ENCODE assay signal across 12 cellular contexts in the genomic region with DNA sequence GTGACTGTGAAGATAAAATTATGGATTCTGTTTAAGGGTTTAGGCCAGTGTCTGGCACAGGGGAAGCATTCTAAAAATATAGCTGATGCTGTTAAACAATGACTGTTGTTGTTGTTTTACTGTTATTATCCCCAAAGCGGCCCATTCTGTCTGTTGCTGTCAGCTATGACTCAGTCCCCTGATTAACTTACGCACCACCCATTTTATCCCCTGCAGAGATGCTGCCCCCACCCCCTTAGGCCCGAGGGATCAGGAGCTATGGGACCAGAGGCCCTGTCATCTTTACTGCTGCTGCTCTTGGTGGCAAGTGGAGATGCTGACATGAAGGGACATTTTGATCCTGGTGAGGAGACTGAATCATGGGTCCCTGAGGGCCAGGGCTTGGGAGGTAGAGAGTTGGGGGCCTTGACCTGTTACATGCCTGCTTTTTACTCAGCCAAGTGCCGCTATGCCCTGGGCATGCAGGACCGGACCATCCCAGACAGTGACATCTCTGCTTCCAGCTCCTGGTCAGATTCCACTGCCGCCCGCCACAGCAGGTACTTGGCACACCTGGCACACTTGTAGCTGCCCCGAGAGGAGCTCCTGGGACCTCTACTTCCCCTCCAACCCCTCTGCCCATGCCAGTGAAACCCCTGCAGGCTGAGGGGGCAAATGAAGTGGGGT. TPM values are rescaled to one million over a fixed set of nuclear protein-coding genes. Genes with fewer than 3 reads are reported as not detected.
A peak's percentile ranks its signal among the peaks of the same experiment; 100 is the strongest.
DNase-seq lines count a peak whose midpoint lies in the region; ATAC-seq, FAIRE-seq and TF ChIP-seq lines count a peak whose summit lies in the region.
"Had no signal": no experiment of that assay in that cellular context is flagged by ENCODE, and none has a peak within 500 bp of the region (broad histone marks: within the 10 kb centered on the region; RNA-seq: fewer than 3 reads in every experiment).

No MANE protein-coding gene starts in this region.

- no peak for TF ChIP-seq RAD21 in SK-N-SH (IDR thresholded peaks at IDR 0.05; ENCODE audit: low read length)
- TF ChIP-seq RAD21 in K562 (CRISPR knock-in tag; conservative IDR thresholded peaks at IDR 0.05 in 1 of 2, IDR thresholded peaks at IDR 0.05 in 1 of 2), result no peak

- H3K4me3 Mint-ChIP-seq in T-helper 17 cell, result no peak overlapping the region
- H3K4me3 Mint-ChIP-seq in natural killer cell treated with Interleukin-12 subunit alpha and Interleukin-12 subunit beta and Interleukin-15 and Interleukin-18, amount 100 ng/mL, for 72 hours, result no peak overlapping the region

- H3K36me3 Mint-ChIP-seq in T-helper 17 cell (ENCODE audit: low read depth), result peaks cover 9% of the 10 kb centered on the region
- H3K36me3 Mint-ChIP-seq in natural killer cell treated with Interleukin-12 subunit alpha and Interleukin-12 subunit beta and Interleukin-15 and Interleukin-18, amount 100 ng/mL, for 72 hours, result no peaks in the 10 kb centered on the region

- H3K4me1 ChIP-seq in SK-N-SH (ENCODE audit: control insufficient read depth in 1 of 2, insufficient read depth in 2 of 2, low read depth in 1 of 2, low read length in 1 of 2), result peaks cover 20 to 32% of the 10 kb centered on the region in 2 experiments; a peak in 3 of 4 replicates
- H3K4me1 ChIP-seq in K562 (replicated peaks in 1 of 2; ENCODE audit: control insufficient read depth in 2 of 2, insufficient read depth in 2 of 2, low read length in 2 of 2), result peaks cover 31 to 51% of the 10 kb centered on the region in 2 experiments
- H3K4me1 ChIP-seq in suprapubic skin, result peaks cover 64% of the 10 kb centered on the region

- H4K20me1 ChIP-seq in SK-N-SH (ENCODE audit: insufficient read depth) (no peaks in the 10 kb centered on the region), K562 (replicated peaks; ENCODE audit: control insufficient read depth, insufficient read depth, low read length) (peaks cover 9% of the 10 kb centered on the region; the same call in 1 of the 2 replicates)

- TF ChIP-seq EP300 in SK-N-SH (IDR thresholded peaks at IDR 0.05; ENCODE audit: borderline replicate concordance in 1 of 2, low read depth in 1 of 2, low read length in 1 of 2) (no peak), K562 (IDR thresholded peaks at IDR 0.05; ENCODE audit: low read length) (no peak), suprapubic skin (IDR thresholded peaks at IDR 0.05) (no peak)

- TF ChIP-seq CTCF in SK-N-SH (IDR thresholded peaks at IDR 0.05) (no peak), K562 (IDR thresholded peaks at IDR 0.05 in 2 of 3, conservative IDR thresholded peaks at IDR 0.05 in 1 of 3; ENCODE audit: insufficient read depth in 2 of 3, low read depth in 1 of 3, low read length in 3 of 3) (no peak), suprapubic skin (IDR thresholded peaks at IDR 0.05) (no peak)

- H3K9me3 ChIP-seq in SK-N-SH (no peaks in the 10 kb centered on the region), K562 (replicated peaks; ENCODE audit: control insufficient read depth, insufficient read depth, low read depth, low read length) (no peaks in the 10 kb centered on the region), suprapubic skin (no peaks in the 10 kb centered on the region), T-helper 17 cell (ENCODE audit: control insufficient read depth, low read length, poor library complexity, severe bottlenecking) (no peaks in the 10 kb centered on the region)

- peaks cover 16% of the 10 kb centered on the region for H3F3A ChIP-seq in SK-N-SH (replicated peaks; ENCODE audit: insufficient read depth)

- POLR2A ChIA-PET in SK-N-SH (lab: Yijun Ruan, JAX), result no interaction called here
- POLR2A ChIA-PET in K562 (lab: Yijun Ruan, JAX), result interaction anchor here (0.5 to 1.0 kb wide), 5 partner anchors 9 to 274 kb away, joined by 3 to 5 read pairs (median 5); no protein-coding TSS in a partner anchor

- 45% methylated on average over 3 of the region's 8 CpGs for WGBS in SK-N-SH (ENCODE audit: low lambda C conversion rate)
- WGBS in K562 (ENCODE audit: insufficient coverage, low coverage, missing lambda C conversion rate), result 65% methylated on average over 8 of the region's 8 CpGs
- WGBS in suprapubic skin, result 71% methylated on average over 5 of the region's 8 CpGs

- DNase-seq in SK-N-SH (peak; percentile 33), K562 (ENCODE audit: extremely low read depth in 1 of 4, low spot score in 3 of 4) (peak; percentile 58 to 78 (median 73)), iris pigment epithelial cell (ENCODE audit: low read depth) (peak; percentile 79), suprapubic skin (ENCODE audit: low spot score in 2 of 2) (no peak), NCI-H2029 (lab: John Stamatoyannopoulos, UW) (no peak), T-helper 17 cell (no peak)
- DNase-seq in natural killer cell treated with Interleukin-12 subunit alpha and Interleukin-12 subunit beta and Interleukin-15 and Interleukin-18, amount 100 ng/mL, for 72 hours (ENCODE audit: low spot score), result no peak
- DNase-seq: activated CD8-positive, alpha-beta memory T cell treated with anti-CD3 and anti-CD28 coated beads, Interleukin-2, amount 50 U/mL, for 48 hours had no signal

- H2AFZ ChIP-seq in SK-N-SH (ENCODE audit: low read depth), result no peak overlapping the region
- no peak overlapping the region for H2AFZ ChIP-seq in K562 (ENCODE audit: low read depth, low read length)

- H3K27ac Mint-ChIP-seq in T-helper 17 cell, result no peak overlapping the region
- no peak overlapping the region for H3K27ac Mint-ChIP-seq in natural killer cell treated with Interleukin-12 subunit alpha and Interleukin-12 subunit beta and Interleukin-15 and Interleukin-18, amount 100 ng/mL, for 72 hours

- no peaks in the 10 kb centered on the region for H3K27me3 ChIP-seq in SK-N-SH (ENCODE audit: insufficient read depth)
- no peaks in the 10 kb centered on the region for H3K27me3 ChIP-seq in K562 (ENCODE audit: control insufficient read depth in 2 of 2, insufficient read depth in 2 of 2, low read length in 2 of 2)
- H3K27me3 ChIP-seq in suprapubic skin, result no peaks in the 10 kb centered on the region

- H3K4me3 ChIP-seq in SK-N-SH (ENCODE audit: low read depth in 2 of 2, low read length in 1 of 2) (peak overlapping the region in 1 of 2 experiments; percentile 10; a peak in 1 of 4 replicates), K562 (no peak overlapping the region), suprapubic skin (no peak overlapping the region)

- H3K4me1 Mint-ChIP-seq in T-helper 17 cell, result peaks cover 19% of the 10 kb centered on the region
- peaks cover 8 to 14% of the 10 kb centered on the region in 2 donors for H3K4me1 Mint-ChIP-seq in natural killer cell treated with Interleukin-12 subunit alpha and Interleukin-12 subunit beta and Interleukin-15 and Interleukin-18, amount 100 ng/mL, for 72 hours (ENCODE audit: low read depth in 2 of 2)

- peaks cover 3% of the 10 kb centered on the region for H3K9me1 ChIP-seq in K562 (ENCODE audit: control insufficient read depth, insufficient read depth, low read length)

- H3K27ac ChIP-seq in SK-N-SH (ENCODE audit: low read depth in 2 of 2, low read length in 1 of 2) (peak overlapping the region; percentile 34 to 83; a peak in 3 of 4 replicates), K562 (ENCODE audit: extremely low read depth, low read depth, low read length) (no peak overlapping the region), suprapubic skin (peak overlapping the region; percentile 5)
- H3K27ac ChIP-seq: 22Rv1 had no signal

- H3K9ac ChIP-seq in SK-N-SH, result peak overlapping the region; percentile 24; the same call in 1 of the 2 replicates
- H3K9ac ChIP-seq in K562 (ENCODE audit: insufficient read depth in 1 of 2, low read depth in 2 of 2, low read length in 2 of 2), result peak overlapping the region in 1 of 2 experiments; percentile 66; a peak in 2 of 4 replicates

- H3K27me3 Mint-ChIP-seq in T-helper 17 cell, result peaks cover 13% of the 10 kb centered on the region
- peaks cover 0 to 11% of the 10 kb centered on the region in 2 donors for H3K27me3 Mint-ChIP-seq in natural killer cell treated with Interleukin-12 subunit alpha and Interleukin-12 subunit beta and Interleukin-15 and Interleukin-18, amount 100 ng/mL, for 72 hours

- H3K4me2 ChIP-seq in SK-N-SH (peak overlapping the region; percentile 99), K562 (ENCODE audit: insufficient read depth, low read length) (no peak overlapping the region)

- no peaks in the 10 kb centered on the region for H3K9me2 ChIP-seq in SK-N-SH

- intact Hi-C loops in K562 (cut with micrococcal nuclease), result no loop called here

- no TSS peak for BruUV-seq in K562 (replicated peaks; lab: Mats Ljungman, UMichigan)

- no peak for ATAC-seq in SK-N-SH treated with all-trans-retinoic acid at 6 μM for 48 hours
- no peak for ATAC-seq in K562
- no peak for ATAC-seq in T-helper 17 cell
- ATAC-seq in natural killer cell treated with Interleukin-12 subunit alpha and Interleukin-12 subunit beta and Interleukin-15 and Interleukin-18, amount 100 ng/mL, for 72 hours, result no peak

- TF ChIP-seq POLR2A in K562 (conservative IDR thresholded peaks at IDR 0.05) (no peak), suprapubic skin (IDR thresholded peaks at IDR 0.05) (no peak)

- no peaks in the 10 kb centered on the region for H3K9me3 Mint-ChIP-seq in natural killer cell treated with Interleukin-12 subunit alpha and Interleukin-12 subunit beta and Interleukin-15 and Interleukin-18, amount 100 ng/mL, for 72 hours

- H3K79me2 ChIP-seq in SK-N-SH (ENCODE audit: insufficient read depth) (peaks cover 62% of the 10 kb centered on the region), K562 (ENCODE audit: control insufficient read depth, insufficient read depth, low read length) (peaks cover 43% of the 10 kb centered on the region)

- in situ Hi-C loops in K562 (cut with MboI), result no loop called here

- CTCF ChIA-PET in SK-N-SH (lab: Yijun Ruan, JAX), result interaction anchor here (1.2 to 2.3 kb wide), 6 partner anchors 11 to 347 kb away, joined by 3 to 14 read pairs (median 6); a partner anchor contains a TSS
- CTCF ChIA-PET in K562 (lab: Yijun Ruan, JAX; ENCODE audit: low intra/inter-chr PET ratio), result no interaction called here

- peaks cover 9 to 32% of the 10 kb centered on the region in 2 experiments for H3K36me3 ChIP-seq in SK-N-SH (replicated peaks in 1 of 2; ENCODE audit: control insufficient read depth in 1 of 2, insufficient read depth in 2 of 2, low read length in 1 of 2)
- H3K36me3 ChIP-seq in K562 (ENCODE audit: control insufficient read depth, insufficient read depth, low read length), result peaks cover 48% of the 10 kb centered on the region
- peaks cover 48% of the 10 kb centered on the region for H3K36me3 ChIP-seq in suprapubic skin

- FAIRE-seq in K562 (lab: Jason Lieb, UNC), result peak; percentile 75
- FAIRE-seq: colon had no signal

RNA-seq across cellular contexts. Expression of a gene that starts 4.3 kb away (rescaled TPM):
- 40.2 and 52.8 TPM in 2 replicates for polyA plus RNA-seq in SK-N-SH (2012; rRNA removed)
- 32.1 and 42.6 TPM in 2 replicates for polyA plus RNA-seq in SK-N-SH (2012; cell fraction: cytosol; rRNA removed)
- polyA plus RNA-seq in SK-N-SH (2012; cell fraction: nucleus; rRNA removed), result 82.7 and 101 TPM in 2 replicates
- 77.6 and 145 TPM in 2 replicates for total RNA-seq in K562 (2011; cell fraction: chromatin; rRNA removed; ENCODE audit: low replicate concordance)
- 121 and 123 TPM in 2 replicates for total RNA-seq in K562 (2011; cell fraction: nucleolus; rRNA removed)
- total RNA-seq in K562 (2011; cell fraction: nucleoplasm; rRNA removed), result 99.0 and 108 TPM in 2 replicates
- total RNA-seq in K562 (2014; rRNA removed), result 19.9 and 27.1 TPM in 2 replicates
- 10.5 and 12.2 TPM in 2 replicates for total RNA-seq in K562 (2014; rRNA removed; fragmentation: Illumina TruSeq; extraction: Trizol)
- 10.0 and 11.1 TPM in 2 replicates for total RNA-seq in K562 (2015; rRNA removed; fragmentation: Illumina TruSeq; extraction: Trizol)
- total RNA-seq in K562 (2021), result 42.9 and 44.6 TPM in 2 replicates
- polyA plus RNA-seq in K562 (2011; rRNA removed), result 11.2 and 19.0 TPM in 2 replicates
- 17.3 and 19.2 TPM in 2 replicates for polyA plus RNA-seq in K562 (2011; cell fraction: cytosol; rRNA removed)
- polyA plus RNA-seq in K562 (2011; cell fraction: nucleus; rRNA removed), result 47.9 and 67.4 TPM in 2 replicates
- 25.5 and 32.6 TPM in 2 replicates for polyA plus RNA-seq in K562 (2012)
- polyA plus RNA-seq in K562 (2014; fragmentation: Illumina TruSeq; extraction: Trizol), result 16.0 and 19.8 TPM in 2 replicates
- 1 to 10 TPM; 1.4 to 1.6 TPM for polyA plus RNA-seq in K562 (2014; fragmentation: Nextera tagmentation; extraction: Ambion mirVana)
- 19.3 and 20.2 TPM in 2 replicates for polyA plus RNA-seq in K562 (2014; rRNA removed)
- 16.3 and 21.0 TPM in 2 replicates for polyA minus RNA-seq in K562 (2011; rRNA and poly(A)+ RNA removed)
- 26.3 and 45.5 TPM in 2 replicates for polyA minus RNA-seq in K562 (2011; cell fraction: cytosol; rRNA and poly(A)+ RNA removed)
- 27.9 and 41.7 TPM in 2 replicates for polyA minus RNA-seq in K562 (2011; cell fraction: nucleus; rRNA and poly(A)+ RNA removed)
- total RNA-seq in suprapubic skin, result 100 to 1,000 TPM; 161 to 210 (median 188) TPM
- total RNA-seq in T-helper 17 cell, result 1 to 10 TPM; 1.8 to 5.6 TPM
- 1 to 10 TPM; 2.9 to 7.4 TPM for total RNA-seq in natural killer cell treated with Interleukin-12 subunit alpha and Interleukin-12 subunit beta and Interleukin-15 and Interleukin-18, amount 100 ng/mL, for 72 hours

RNA-seq across cellular contexts. Expression of a gene that starts 19.4 kb away (rescaled TPM):
- polyA plus RNA-seq in SK-N-SH (2012; rRNA removed) (30.7 and 34.9 TPM in 2 replicates), K562 (2011; rRNA removed) (60.1 and 75.6 TPM in 2 replicates), K562 (2014; fragmentation: Illumina TruSeq; extraction: Trizol) (57.1 and 76.3 TPM in 2 replicates), K562 (2014; fragmentation: Nextera tagmentation; extraction: Ambion mirVana) (1 to 10 TPM; 3.6 to 5.2 TPM), K562 (2014; rRNA removed) (86.1 and 95.0 TPM in 2 replicates)
- 17.5 and 22.3 TPM in 2 replicates for polyA plus RNA-seq in SK-N-SH (2012; cell fraction: cytosol; rRNA removed)
- polyA plus RNA-seq in SK-N-SH (2012; cell fraction: nucleus; rRNA removed), result 116 and 138 TPM in 2 replicates
- total RNA-seq in K562 (2011; cell fraction: chromatin; rRNA removed; ENCODE audit: low replicate concordance), result 228 and 428 TPM in 2 replicates
- total RNA-seq in K562 (2011; cell fraction: nucleolus; rRNA removed), result 202 and 247 TPM in 2 replicates
- 179 and 226 TPM in 2 replicates for total RNA-seq in K562 (2011; cell fraction: nucleoplasm; rRNA removed)
- total RNA-seq in K562 (2014; rRNA removed) (30.5 and 55.3 TPM in 2 replicates), K562 (2014; rRNA removed; fragmentation: Illumina TruSeq; extraction: Trizol) (36.1 and 39.6 TPM in 2 replicates), K562 (2015; rRNA removed; fragmentation: Illumina TruSeq; extraction: Trizol) (38.3 and 38.6 TPM in 2 replicates), K562 (2021) (70.6 and 80.5 TPM in 2 replicates), suprapubic skin (10 to 100 TPM; 10.5 to 33.5 (median 11.3) TPM), T-helper 17 cell (10 to 100 TPM; 11.6 to 19.7 TPM)
- 57.7 and 65.7 TPM in 2 replicates for polyA plus RNA-seq in K562 (2011; cell fraction: cytosol; rRNA removed)
- 584 and 671 TPM in 2 replicates for polyA plus RNA-seq in K562 (2011; cell fraction: nucleus; rRNA removed)
- 66.1 and 69.0 TPM in 2 replicates for polyA plus RNA-seq in K562 (2012)
- polyA minus RNA-seq in K562 (2011; rRNA and poly(A)+ RNA removed), result 37.2 and 37.6 TPM in 2 replicates
- polyA minus RNA-seq in K562 (2011; cell fraction: cytosol; rRNA and poly(A)+ RNA removed), result 16.6 and 20.2 TPM in 2 replicates
- polyA minus RNA-seq in K562 (2011; cell fraction: nucleus; rRNA and poly(A)+ RNA removed), result 60.9 and 104 TPM in 2 replicates
- total RNA-seq in natural killer cell treated with Interleukin-12 subunit alpha and Interleukin-12 subunit beta and Interleukin-15 and Interleukin-18, amount 100 ng/mL, for 72 hours, result 10 to 100 TPM; 29.4 to 49.5 TPM

RNA-seq across cellular contexts. Expression of a gene that starts 25.4 kb away (rescaled TPM):
- polyA plus RNA-seq in SK-N-SH (2012; rRNA removed) (31.2 TPM in 2 replicates), K562 (2011; rRNA removed) (35.1 and 56.2 TPM in 2 replicates), K562 (2014; fragmentation: Illumina TruSeq; extraction: Trizol) (28.3 and 29.9 TPM in 2 replicates), K562 (2014; fragmentation: Nextera tagmentation; extraction: Ambion mirVana) (1 to 10 TPM; 1.6 to 2.3 TPM), K562 (2014; rRNA removed) (44.8 and 53.6 TPM in 2 replicates)
- 10.5 and 13.7 TPM in 2 replicates for polyA plus RNA-seq in SK-N-SH (2012; cell fraction: cytosol; rRNA removed)
- 139 and 142 TPM in 2 replicates for polyA plus RNA-seq in SK-N-SH (2012; cell fraction: nucleus; rRNA removed)
- total RNA-seq in K562 (2011; cell fraction: chromatin; rRNA removed; ENCODE audit: low replicate concordance), result 134 and 271 TPM in 2 replicates
- 116 and 125 TPM in 2 replicates for total RNA-seq in K562 (2011; cell fraction: nucleolus; rRNA removed)
- 117 and 125 TPM in 2 replicates for total RNA-seq in K562 (2011; cell fraction: nucleoplasm; rRNA removed)
- total RNA-seq in K562 (2014; rRNA removed) (31.1 and 46.0 TPM in 2 replicates), K562 (2014; rRNA removed; fragmentation: Illumina TruSeq; extraction: Trizol) (16.8 and 18.5 TPM in 2 replicates), K562 (2015; rRNA removed; fragmentation: Illumina TruSeq; extraction: Trizol) (23.3 and 26.3 TPM in 2 replicates), K562 (2021) (41.0 and 48.0 TPM in 2 replicates), suprapubic skin (10 to 100 TPM; 12.6 to 22.0 (median 19.2) TPM), T-helper 17 cell (10 to 100 TPM; 24.4 to 30.5 TPM)
- polyA plus RNA-seq in K562 (2011; cell fraction: cytosol; rRNA removed), result 28.8 and 33.9 TPM in 2 replicates
- 263 and 308 TPM in 2 replicates for polyA plus RNA-seq in K562 (2011; cell fraction: nucleus; rRNA removed)
- 38.5 and 55.4 TPM in 2 replicates for polyA plus RNA-seq in K562 (2012)
- 46.2 and 47.8 TPM in 2 replicates for polyA minus RNA-seq in K562 (2011; rRNA and poly(A)+ RNA removed)
- polyA minus RNA-seq in K562 (2011; cell fraction: cytosol; rRNA and poly(A)+ RNA removed), result 18.4 and 32.6 TPM in 2 replicates
- 28.9 and 49.2 TPM in 2 replicates for polyA minus RNA-seq in K562 (2011; cell fraction: nucleus; rRNA and poly(A)+ RNA removed)
- 10 to 100 TPM; 47.2 to 90.5 TPM for total RNA-seq in natural killer cell treated with Interleukin-12 subunit alpha and Interleukin-12 subunit beta and Interleukin-15 and Interleukin-18, amount 100 ng/mL, for 72 hours

RNA-seq across cellular contexts. Expression of a gene that starts 43.4 kb away (rescaled TPM):
- polyA plus RNA-seq in SK-N-SH (2012; rRNA removed) (not detected in 2 replicates), K562 (2011; rRNA removed) (not detected in 2 replicates), K562 (2014; fragmentation: Illumina TruSeq; extraction: Trizol) (not detected in 2 replicates), K562 (2014; fragmentation: Nextera tagmentation; extraction: Ambion mirVana) (not detected), K562 (2014; rRNA removed) (not detected in 2 replicates)
- polyA plus RNA-seq in SK-N-SH (2012; cell fraction: cytosol; rRNA removed), result not detected in 2 replicates
- 0.09 TPM in 1 of 2 replicates, not detected in the other for polyA plus RNA-seq in SK-N-SH (2012; cell fraction: nucleus; rRNA removed)
- total RNA-seq in K562 (2011; cell fraction: chromatin; rRNA removed; ENCODE audit: low replicate concordance), result not detected in 2 replicates
- total RNA-seq in K562 (2011; cell fraction: nucleolus; rRNA removed), result not detected in 2 replicates
- not detected in 2 replicates for total RNA-seq in K562 (2011; cell fraction: nucleoplasm; rRNA removed)
- total RNA-seq in K562 (2014; rRNA removed) (not detected in 2 replicates), K562 (2014; rRNA removed; fragmentation: Illumina TruSeq; extraction: Trizol) (not detected in 2 replicates), K562 (2015; rRNA removed; fragmentation: Illumina TruSeq; extraction: Trizol) (not detected in 2 replicates), K562 (2021) (0.78 TPM in 1 of 2 replicates, not detected in the other), suprapubic skin (not detected), T-helper 17 cell (not detected)
- not detected in 2 replicates for polyA plus RNA-seq in K562 (2011; cell fraction: cytosol; rRNA removed)
- not detected in 2 replicates for polyA plus RNA-seq in K562 (2011; cell fraction: nucleus; rRNA removed)
- polyA plus RNA-seq in K562 (2012), result 0.17 TPM in 1 of 2 replicates, not detected in the other
- polyA minus RNA-seq in K562 (2011; rRNA and poly(A)+ RNA removed), result not detected in 2 replicates
- not detected in 2 replicates for polyA minus RNA-seq in K562 (2011; cell fraction: cytosol; rRNA and poly(A)+ RNA removed)
- not detected in 2 replicates for polyA minus RNA-seq in K562 (2011; cell fraction: nucleus; rRNA and poly(A)+ RNA removed)
- not detected for total RNA-seq in natural killer cell treated with Interleukin-12 subunit alpha and Interleukin-12 subunit beta and Interleukin-15 and Interleukin-18, amount 100 ng/mL, for 72 hours
- total RNA-seq: NCI-H460 had no signal

RNA-seq across cellular contexts. Expression of a gene that starts 52.2 kb away (rescaled TPM):
- polyA plus RNA-seq in SK-N-SH (2012; rRNA removed) (not detected in 2 replicates), K562 (2011; rRNA removed) (not detected in 2 replicates), K562 (2014; fragmentation: Illumina TruSeq; extraction: Trizol) (not detected in 2 replicates), K562 (2014; fragmentation: Nextera tagmentation; extraction: Ambion mirVana) (not detected), K562 (2014; rRNA removed) (0.07 TPM in 1 of 2 replicates, not detected in the other)
- polyA plus RNA-seq in SK-N-SH (2012; cell fraction: cytosol; rRNA removed), result 0.01 TPM in 2 replicates
- polyA plus RNA-seq in SK-N-SH (2012; cell fraction: nucleus; rRNA removed), result not detected in 2 replicates
- not detected in 2 replicates for total RNA-seq in K562 (2011; cell fraction: chromatin; rRNA removed; ENCODE audit: low replicate concordance)
- not detected in 2 replicates for total RNA-seq in K562 (2011; cell fraction: nucleolus; rRNA removed)
- not detected in 2 replicates for total RNA-seq in K562 (2011; cell fraction: nucleoplasm; rRNA removed)
- total RNA-seq in K562 (2014; rRNA removed) (not detected in 2 replicates), K562 (2014; rRNA removed; fragmentation: Illumina TruSeq; extraction: Trizol) (not detected in 2 replicates), K562 (2015; rRNA removed; fragmentation: Illumina TruSeq; extraction: Trizol) (not detected in 2 replicates), K562 (2021) (not detected in 2 replicates), suprapubic skin (not detected), T-helper 17 cell (not detected)
- polyA plus RNA-seq in K562 (2011; cell fraction: cytosol; rRNA removed), result not detected in 2 replicates
- polyA plus RNA-seq in K562 (2011; cell fraction: nucleus; rRNA removed), result not detected in 2 replicates
- 0.03 and 0.07 TPM in 2 replicates for polyA plus RNA-seq in K562 (2012)
- polyA minus RNA-seq in K562 (2011; rRNA and poly(A)+ RNA removed), result not detected in 2 replicates
- not detected in 2 replicates for polyA minus RNA-seq in K562 (2011; cell fraction: cytosol; rRNA and poly(A)+ RNA removed)
- polyA minus RNA-seq in K562 (2011; cell fraction: nucleus; rRNA and poly(A)+ RNA removed), result not detected in 2 replicates
- not detected for total RNA-seq in natural killer cell treated with Interleukin-12 subunit alpha and Interleukin-12 subunit beta and Interleukin-15 and Interleukin-18, amount 100 ng/mL, for 72 hours

Comparison
In these comparisons a context has a peak if more than half of its experiments do, and no peak if none do; other contexts are left out.
1. DNase-seq: peak in SK-N-SH (single experiment), K562 (4 of 4) and iris pigment epithelial cell (single experiment); none in suprapubic skin (0 of 2), NCI-H2029 (single experiment), T-helper 17 cell (0 of 3) and natural killer cell treated with Interleukin-12 subunit alpha and Interleukin-12 subunit beta and Interleukin-15 and Interleukin-18, amount 100 ng/mL, for 72 hours (single experiment).